ENCODE assay signal across 9 cellular contexts in the genomic region with DNA sequence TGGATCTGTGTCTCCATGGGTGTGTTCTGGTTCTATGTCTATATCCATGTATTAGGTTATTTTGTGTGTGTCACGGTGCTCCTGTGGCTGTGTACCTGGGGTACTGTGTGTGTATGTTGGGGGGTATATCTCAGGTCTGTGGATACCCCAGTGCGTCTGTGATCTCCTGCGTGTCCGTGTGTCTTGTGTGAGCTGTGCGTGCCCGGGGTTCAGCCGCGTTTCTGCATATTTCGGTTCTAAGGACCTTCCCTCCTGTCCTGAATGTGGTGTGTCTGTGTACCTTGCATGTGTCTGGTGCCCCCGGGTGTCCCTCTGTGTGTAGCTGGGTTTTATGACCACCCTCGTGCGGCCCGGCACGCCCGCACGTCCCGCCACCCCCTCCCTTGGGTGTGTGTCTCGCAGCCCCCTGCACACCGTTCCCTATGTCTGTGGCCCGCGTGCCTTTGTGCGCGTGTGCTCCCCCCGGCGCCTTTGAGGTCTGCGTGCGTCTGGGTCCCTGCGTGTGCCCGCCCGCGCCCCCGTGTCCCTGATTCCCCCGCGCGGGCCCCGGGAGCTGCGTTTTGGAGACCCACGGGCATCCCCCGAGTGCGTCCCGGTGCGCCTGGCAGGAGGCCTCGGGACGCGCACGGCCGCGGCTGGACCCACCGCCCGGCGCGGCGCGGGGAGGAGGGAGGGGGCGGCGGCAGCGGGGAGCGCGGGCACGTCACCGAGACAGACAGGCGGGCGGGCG. TPM values are rescaled to one million over a fixed set of nuclear protein-coding genes. Genes with fewer than 3 reads are reported as not detected.
DNase-seq lines count a peak whose midpoint lies in the region; ATAC-seq lines count a peak whose summit lies in the region.
"Had no signal": no experiment of that assay in that cellular context is flagged by ENCODE, and none has a peak within 500 bp of the region (broad histone marks: within the 10 kb centered on the region; RNA-seq: fewer than 3 reads in every experiment).

No MANE protein-coding gene starts in this region.

- H3K27me3 ChIP-seq in NT2/D1 (ENCODE audit: insufficient read depth, insufficient read length) (peaks cover 45% of the 10 kb centered on the region), skeletal muscle satellite cell (ENCODE audit: control insufficient read depth, insufficient read depth, low read length) (no peaks in the 10 kb centered on the region)

- H3K36me3 ChIP-seq in NT2/D1 (ENCODE audit: insufficient read depth, insufficient read length, low read length) = peaks cover under 1% of the 10 kb centered on the region
- no peaks in the 10 kb centered on the region for H3K36me3 ChIP-seq in skeletal muscle satellite cell (ENCODE audit: insufficient read depth, low read length)

- no peaks in the 10 kb centered on the region for H3K9me3 ChIP-seq in NT2/D1 (ENCODE audit: insufficient read depth, low read length)
- H3K9me3 ChIP-seq in skeletal muscle satellite cell (replicated peaks; ENCODE audit: low read length) = no peaks in the 10 kb centered on the region

- H3K4me3 ChIP-seq in NT2/D1 (ENCODE audit: insufficient read length, low read depth) (peak overlapping the region; percentile 15), skeletal muscle satellite cell (ENCODE audit: low read length) (peak overlapping the region; percentile 54)

- no peak for ATAC-seq in HG02973 (IDR thresholded peaks at IDR 0.05; ENCODE audit: unreplicated experiment)

- H3K4me2 ChIP-seq in skeletal muscle satellite cell (ENCODE audit: low read length) = peak overlapping the region; percentile 62

- DNase-seq in DMS 273 (lab: John Stamatoyannopoulos, UW; ENCODE audit: unreplicated experiment) (peak; percentile 60), DMS 273 treated with DMSO at 0.1 percent for 48 hours (lab: John Stamatoyannopoulos, UW) (no peak), NT2/D1 (ENCODE audit: low read depth, low spot score) (no peak), epidermal melanocyte (ENCODE audit: insufficient read length, low spot score) (peak; percentile 17), NCI-H2029 (lab: John Stamatoyannopoulos, UW) (no peak), NCI-H510A treated with DMSO at 0.1 percent for 48 hours (lab: John Stamatoyannopoulos, UW) (no peak)
- DNase-seq: midbrain had no signal

- H3K4me1 ChIP-seq in NT2/D1 (ENCODE audit: insufficient read depth, insufficient read length) = peaks cover 34% of the 10 kb centered on the region
- peaks cover 32% of the 10 kb centered on the region for H3K4me1 ChIP-seq in skeletal muscle satellite cell (ENCODE audit: control insufficient read depth, insufficient read depth, low read length)

- H3K9ac ChIP-seq in NT2/D1 (ENCODE audit: insufficient read length, low read depth) (peak overlapping the region; percentile 56), skeletal muscle satellite cell (ENCODE audit: low read depth, low read length) (no peak overlapping the region)

RNA-seq across cellular contexts. Expression of a gene that starts 12.3 kb away (rescaled TPM):
- total RNA-seq in skeletal muscle satellite cell (2012; rRNA removed) = not detected in 2 replicates

RNA-seq across cellular contexts. Expression of a gene that starts 41.2 kb away (rescaled TPM):
- total RNA-seq in skeletal muscle satellite cell (2012; rRNA removed) = under 0.01 and 0.22 TPM in 2 replicates

RNA-seq across cellular contexts. Expression of a gene that starts 41.3 kb away (rescaled TPM):
- total RNA-seq in skeletal muscle satellite cell (2012; rRNA removed) = 9.0 and 12.7 TPM in 2 replicates

Comparison
In these comparisons a context has a peak if more than half of its experiments do, and no peak if none do; other contexts are left out.
1. DNase-seq: peak in DMS 273 (single experiment) and epidermal melanocyte (single experiment); none in DMS 273 treated with DMSO at 0.1 percent for 48 hours (single experiment), NT2/D1 (single experiment), NCI-H2029 (single experiment) and NCI-H510A treated with DMSO at 0.1 percent for 48 hours (single experiment).